Comparison of ENCODE assay signal across 14 cellular contexts in the genomic region with DNA sequence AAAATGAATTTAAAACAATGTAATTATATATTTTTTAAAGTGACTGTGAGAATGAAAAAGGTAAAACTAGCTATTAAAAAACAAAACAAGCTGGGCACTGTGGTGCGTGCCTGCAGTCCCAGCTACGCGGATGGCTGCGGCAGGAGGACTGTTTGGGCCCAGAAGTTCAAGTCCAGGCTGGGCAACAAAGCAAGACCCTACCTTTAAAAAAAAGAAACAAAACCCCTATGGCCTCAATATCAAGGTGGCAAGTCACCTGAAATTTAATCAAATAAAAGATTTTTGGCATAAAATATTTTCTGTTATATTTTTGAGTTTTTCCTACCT. TPM values are rescaled to one million over a fixed set of nuclear protein-coding genes. Genes with fewer than 3 reads are reported as not detected.
DNase-seq lines count a peak whose midpoint lies in the region; ATAC-seq and TF ChIP-seq lines count a peak whose summit lies in the region.
"Had no signal": no experiment of that assay in that cellular context is flagged by ENCODE, and none has a peak within 500 bp of the region (broad histone marks: within the 10 kb centered on the region; RNA-seq: fewer than 3 reads in every experiment).

No MANE protein-coding gene starts in this region.

- DNase-seq in heart right ventricle (no peak), Right ventricle myocardium superior (no peak), omental fat pad (ENCODE audit: low spot score) (no peak), NCI-H69 (lab: John Stamatoyannopoulos, UW) (no peak)
- DNase-seq in activated CD8-positive, alpha-beta T cell treated with anti-CD3 and anti-CD28 coated beads for 36 hours: no peak
- DNase-seq: activated T-cell treated with anti-CD3 and anti-CD28 coated beads, Interleukin-2, amount 50 U/mL, for 24 hours; amygdala; mesenchymal stem cell; NCI-H2029; SK-N-SH had no signal

- no peak overlapping the region for H3K27ac Mint-ChIP-seq in activated CD8-positive, alpha-beta T cell treated with anti-CD3 and anti-CD28 coated beads for 36 hours
- H3K27ac Mint-ChIP-seq: activated T-cell treated with anti-CD3 and anti-CD28 coated beads, Interleukin-2, amount 50 U/mL, for 24 hours had no signal

- H3K27me3 ChIP-seq in heart right ventricle: no peaks in the 10 kb centered on the region
- H3K27me3 ChIP-seq in neutrophil: no peaks in the 10 kb centered on the region

- H3K4me1 Mint-ChIP-seq in activated CD8-positive, alpha-beta T cell treated with anti-CD3 and anti-CD28 coated beads for 36 hours (ENCODE audit: low read depth): peaks cover 9% of the 10 kb centered on the region

- intact Hi-C loops in heart right ventricle (cut with DNase I) (no loop called here), Right ventricle myocardium superior (cut with DNase I) (no loop called here)
- intact Hi-C loops in activated CD8-positive, alpha-beta T cell treated with anti-CD3 and anti-CD28 coated beads for 36 hours (cut with micrococcal nuclease): no loop called here

- H3K9me3 Mint-ChIP-seq in activated CD8-positive, alpha-beta T cell treated with anti-CD3 and anti-CD28 coated beads for 36 hours: no peaks in the 10 kb centered on the region
- H3K9me3 Mint-ChIP-seq: activated T-cell treated with anti-CD3 and anti-CD28 coated beads, Interleukin-2, amount 50 U/mL, for 24 hours had no signal

- POLR2A ChIA-PET in activated CD8-positive, alpha-beta T cell treated with anti-CD3 and anti-CD28 coated beads for 36 hours (lab: Charles Lee): no interaction called here

- H3K27me3 Mint-ChIP-seq in activated CD8-positive, alpha-beta T cell treated with anti-CD3 and anti-CD28 coated beads for 36 hours: no peaks in the 10 kb centered on the region
- H3K27me3 Mint-ChIP-seq: activated T-cell treated with anti-CD3 and anti-CD28 coated beads, Interleukin-2, amount 50 U/mL, for 24 hours had no signal

- no peak overlapping the region for H3K4me3 Mint-ChIP-seq in activated CD8-positive, alpha-beta T cell treated with anti-CD3 and anti-CD28 coated beads for 36 hours
- H3K4me3 Mint-ChIP-seq: activated T-cell treated with anti-CD3 and anti-CD28 coated beads, Interleukin-2, amount 50 U/mL, for 24 hours had no signal

- H3K27ac ChIP-seq in heart right ventricle (peak overlapping the region in 9 of 10 donors; percentile 23 to 89 (median 45)), neutrophil (peak overlapping the region; percentile 88)
- H3K27ac ChIP-seq: parathyroid adenoma had no signal

- H3K4me1 ChIP-seq in heart right ventricle (peaks cover 0 to 22% (median 0%) of the 10 kb centered on the region in 9 donors), neutrophil (ENCODE audit: control insufficient read depth in 1 of 2, insufficient read depth in 1 of 2, low read depth in 1 of 2, low read length in 1 of 2) (peaks cover 21 to 30% of the 10 kb centered on the region in 2 experiments)
- H3K4me1 ChIP-seq: parathyroid adenoma had no signal

- WGBS in heart right ventricle, 2 donors: 95 to 97% methylated on average over 4 of the region's 4 CpGs

- peaks cover 0 to 99% (median 36%) of the 10 kb centered on the region in 9 donors for H3K36me3 ChIP-seq in heart right ventricle
- peaks cover 31% of the 10 kb centered on the region for H3K36me3 ChIP-seq in neutrophil

- peaks cover 13% of the 10 kb centered on the region for H3K36me3 Mint-ChIP-seq in activated CD8-positive, alpha-beta T cell treated with anti-CD3 and anti-CD28 coated beads for 36 hours (ENCODE audit: low read depth)

- no peak for ATAC-seq in heart right ventricle
- no peak for ATAC-seq in Right ventricle myocardium superior (ENCODE audit: poor library complexity)
- ATAC-seq in GM21825 (IDR thresholded peaks at IDR 0.05; ENCODE audit: unreplicated experiment): peak; percentile 12
- ATAC-seq in HG03342 (IDR thresholded peaks at IDR 0.05; ENCODE audit: unreplicated experiment): peak; percentile 22
- ATAC-seq in omental fat pad (ENCODE audit: low FRiP score): no peak
- ATAC-seq in activated CD8-positive, alpha-beta T cell treated with anti-CD3 and anti-CD28 coated beads for 36 hours: no peak

- CTCF ChIA-PET in activated CD8-positive, alpha-beta T cell treated with anti-CD3 and anti-CD28 coated beads for 36 hours (lab: Charles Lee): interaction anchor here (0.7 to 1.2 kb wide), 2 partner anchors 9 to 233 kb away, joined by 3 read pairs; no protein-coding TSS in a partner anchor

- H3K4me3 ChIP-seq in heart right ventricle (no peak overlapping the region), neutrophil (ENCODE audit: low read depth in 1 of 2, low read length in 1 of 2) (peak overlapping the region; percentile 3 to 62)

- TF ChIP-seq CTCF in heart right ventricle (IDR thresholded peaks at IDR 0.05) (no peak), neutrophil (IDR thresholded peaks at IDR 0.05) (no peak), omental fat pad (IDR thresholded peaks at IDR 0.05) (no peak)
- no peak for TF ChIP-seq CTCF in activated CD8-positive, alpha-beta T cell treated with anti-CD3 and anti-CD28 coated beads for 36 hours (IDR thresholded peaks at IDR 0.05)

- H3K9me3 ChIP-seq in heart right ventricle: no peaks in the 10 kb centered on the region
- no peaks in the 10 kb centered on the region for H3K9me3 ChIP-seq in neutrophil
- H3K9me3 ChIP-seq: SK-N-SH had no signal

RNA-seq across cellular contexts. Expression of a gene that starts 46.9 kb away (rescaled TPM):
- total RNA-seq in heart right ventricle: 100 to 1,000 TPM in 2 of 10 donors, 10 to 100 TPM in 8; 37.0 to 102 (median 67.8) TPM
- 10 to 100 TPM in 1 of 2 donors, 1 to 10 TPM in 1; 8.6 to 12.2 TPM for polyA plus RNA-seq in heart right ventricle
- 38.6 TPM for total RNA-seq in Right ventricle myocardium superior
- 10 to 100 TPM; 16.7 to 26.8 (median 21.3) TPM for total RNA-seq in omental fat pad
- total RNA-seq in activated CD8-positive, alpha-beta T cell treated with anti-CD3 and anti-CD28 coated beads for 36 hours: 10 to 100 TPM; 24.0 to 25.9 TPM

Comparison
In these comparisons a context has a peak if more than half of its experiments do, and no peak if none do; other contexts are left out.
1. ATAC-seq: peak in GM21825 (single experiment) and HG03342 (single experiment); none in heart right ventricle (0 of 8), Right ventricle myocardium superior (single experiment), omental fat pad (single experiment) and activated CD8-positive, alpha-beta T cell treated with anti-CD3 and anti-CD28 coated beads for 36 hours (single experiment).
2. H3K4me3 ChIP-seq: peak in neutrophil (2 of 2); none in heart right ventricle (0 of 10).